ENCODE assay signal across 8 cellular contexts in the genomic region with DNA sequence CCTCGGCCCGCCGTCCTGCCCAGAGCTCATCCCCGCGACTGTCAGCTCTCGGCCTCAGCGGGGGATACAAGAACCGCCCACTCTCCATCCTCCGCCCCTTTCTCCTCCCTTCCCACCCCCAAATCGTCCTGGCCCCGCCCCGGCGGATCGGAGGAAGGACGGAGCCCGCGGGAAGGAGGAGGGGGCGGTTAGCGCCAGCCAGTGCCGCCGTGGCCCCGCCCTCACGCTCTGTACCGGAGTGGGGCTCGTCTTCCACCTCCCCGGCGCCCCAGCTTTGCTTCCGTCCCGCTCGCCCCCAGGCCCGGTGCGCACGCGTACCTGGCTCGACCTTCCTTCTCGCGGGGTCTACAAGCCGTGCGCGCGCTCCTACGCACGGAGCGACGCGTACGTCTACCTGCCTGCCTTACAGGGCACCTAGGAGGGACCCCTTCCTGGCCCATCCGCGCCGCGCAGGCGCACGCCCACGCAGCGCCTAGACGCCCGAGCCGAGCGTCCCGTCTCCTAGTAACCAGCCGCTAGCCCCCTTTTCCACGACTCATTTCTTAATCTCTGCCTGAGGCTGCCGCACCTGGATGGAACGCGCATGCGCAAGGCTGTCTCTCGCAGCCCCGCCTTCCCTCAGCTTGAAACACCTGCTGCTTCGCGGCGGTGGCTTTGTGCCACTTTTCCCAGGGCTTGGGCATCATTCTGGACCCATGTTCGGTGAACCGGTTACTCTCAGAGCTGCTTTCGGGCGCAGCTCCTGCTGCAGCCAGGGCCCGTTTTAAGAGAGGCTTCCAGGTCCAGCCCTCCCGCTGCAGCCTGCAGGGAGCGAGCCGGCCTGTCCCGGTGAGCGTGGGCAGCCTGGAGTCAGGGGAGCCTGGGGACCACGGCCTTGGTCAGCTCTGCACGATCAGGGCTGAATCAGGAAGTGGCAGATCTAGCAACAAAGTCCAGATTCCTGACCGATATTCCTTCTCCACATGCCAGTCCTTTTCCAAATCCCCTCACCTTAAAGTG. TPM values are rescaled to one million over a fixed set of nuclear protein-coding genes. Genes with fewer than 3 reads are reported as not detected.
DNase-seq lines count a peak whose midpoint lies in the region; ATAC-seq and TF ChIP-seq lines count a peak whose summit lies in the region.

A gene with protein sequence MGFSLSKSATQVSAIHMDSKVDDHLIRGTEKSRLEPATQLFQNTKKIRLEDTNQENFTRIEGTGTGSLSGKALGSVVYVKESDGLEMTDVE (plus strand): TSS at position 598 of the 999 bp plus-strand sequence. CDS start 8,852 bp downstream, outside the sequence.

- CTCF ChIA-PET in Calu3 (lab: Charles Lee): interaction anchor here (0.8 to 1.7 kb wide), 6 partner anchors 11 to 196 kb away, joined by 3 to 6 read pairs (median 4); partner anchors contain the start of genes EIF5B, LIPT1 and TSGA10

- H3K9me3 ChIP-seq in HUES6 (ENCODE audit: control insufficient read depth, insufficient read depth, low read depth, low read length) (peaks cover 4% of the 10 kb centered on the region; the same call in 1 of the 2 replicates), NT2/D1 (ENCODE audit: insufficient read depth, low read length) (no peaks in the 10 kb centered on the region), endodermal cell (ENCODE audit: control insufficient read depth, low read length) (peaks cover 17% of the 10 kb centered on the region), mesodermal cell (ENCODE audit: control insufficient read depth, low read length) (no peaks in the 10 kb centered on the region)

- H3K27ac ChIP-seq in HUES6 (ENCODE audit: low read depth, low read length): peak within 1 kb of the TSS; percentile 58; the same call in 1 of the 2 replicates
- peak within 1 kb of the TSS; percentile 66 for H3K27ac ChIP-seq in endodermal cell (ENCODE audit: low read depth, low read length)
- H3K27ac ChIP-seq in mesodermal cell (ENCODE audit: low read depth, low read length, severe bottlenecking): peak within 1 kb of the TSS; percentile 25

- DNase-seq in Calu3 (peak; percentile 98), NT2/D1 (ENCODE audit: low read depth, low spot score) (peak; percentile 91), endodermal cell (peak; percentile 98)
- DNase-seq in activated CD8-positive, alpha-beta memory T cell treated with anti-CD3 and anti-CD28 coated beads, Interleukin-2, amount 50 U/mL, for 24 hours (ENCODE audit: extremely low read depth): peak; percentile 89
- peak; percentile 89 for DNase-seq in stimulated activated CD8-positive, alpha-beta memory T cell treated with anti-CD3 and anti-CD28 coated beads, Interleukin-15, amount 100 ng/mL, for 24 hours (ENCODE audit: low read depth)

- H3K36me3 Mint-ChIP-seq in Calu3 (ENCODE audit: insufficient read depth, unreplicated experiment): peaks cover 29% of the 10 kb centered on the region
- peaks cover 12% of the 10 kb centered on the region for H3K36me3 Mint-ChIP-seq in endodermal cell (ENCODE audit: low read depth)

- H3K27me3 ChIP-seq in HUES6 (ENCODE audit: control insufficient read depth, insufficient read depth, low read length) (no peaks in the 10 kb centered on the region), NT2/D1 (ENCODE audit: insufficient read depth, insufficient read length) (peaks cover 9% of the 10 kb centered on the region), endodermal cell (ENCODE audit: control insufficient read depth, insufficient read depth, low read length, poor library complexity, severe bottlenecking) (no peaks in the 10 kb centered on the region)

- BruUV-seq in Calu3 (replicated peaks; lab: Mats Ljungman, UMichigan): no TSS peak

- H3K27me3 Mint-ChIP-seq in Calu3 (ENCODE audit: unreplicated experiment) (no peaks in the 10 kb centered on the region), endodermal cell (ENCODE audit: insufficient read depth) (peaks cover 8% of the 10 kb centered on the region)

- H3K4me1 Mint-ChIP-seq in Calu3 (ENCODE audit: low read depth, unreplicated experiment) (no peaks in the 10 kb centered on the region), endodermal cell (peaks cover 8% of the 10 kb centered on the region)

- H3K9me3 Mint-ChIP-seq in Calu3 (ENCODE audit: low read depth, unreplicated experiment) (peaks cover 14% of the 10 kb centered on the region), endodermal cell (peaks cover 23% of the 10 kb centered on the region)

- no peaks in the 10 kb centered on the region for H3K4me1 ChIP-seq in HUES6 (ENCODE audit: control insufficient read depth, insufficient read depth, low read length)
- no peaks in the 10 kb centered on the region for H3K4me1 ChIP-seq in NT2/D1 (ENCODE audit: insufficient read depth, insufficient read length)
- H3K4me1 ChIP-seq in endodermal cell (ENCODE audit: control insufficient read depth, insufficient read depth, low read length): no peaks in the 10 kb centered on the region
- H3K4me1 ChIP-seq in mesodermal cell (ENCODE audit: control insufficient read depth, insufficient read depth, low read length, poor library complexity, severe bottlenecking): peaks cover 6% of the 10 kb centered on the region

- TF ChIP-seq CTCF in Calu3 (IDR thresholded peaks at IDR 0.05; ENCODE audit: unreplicated experiment) (no peak), endodermal cell (conservative IDR thresholded peaks at IDR 0.05) (no peak)

- peak; percentile 89 for ATAC-seq in GM21515 (IDR thresholded peaks at IDR 0.05; ENCODE audit: unreplicated experiment)

- peak within 1 kb of the TSS; percentile 95 for H3K4me3 Mint-ChIP-seq in Calu3 (ENCODE audit: low read depth, unreplicated experiment)
- H3K4me3 Mint-ChIP-seq in endodermal cell: peak within 1 kb of the TSS; percentile 92

- no peaks in the 10 kb centered on the region for H3K36me3 ChIP-seq in HUES6 (ENCODE audit: control insufficient read depth, insufficient read depth, low read length)
- no peaks in the 10 kb centered on the region for H3K36me3 ChIP-seq in NT2/D1 (ENCODE audit: insufficient read depth, insufficient read length, low read length)
- no peaks in the 10 kb centered on the region for H3K36me3 ChIP-seq in endodermal cell (ENCODE audit: control insufficient read depth, insufficient read depth, low read length)
- H3K36me3 ChIP-seq in mesodermal cell (ENCODE audit: control insufficient read depth, insufficient read depth, low read length): no peaks in the 10 kb centered on the region

- 0% methylated on average over 39 to 84 of the region's 84 CpGs for WGBS in endodermal cell (ENCODE audit: insufficient coverage in 1 of 2, insufficient read length in 1 of 2), 2 experiments
- 0 to 1% methylated on average over 59 to 61 of the region's 84 CpGs for WGBS in mesodermal cell (ENCODE audit: insufficient coverage in 2 of 2), 2 experiments

- H3K9ac ChIP-seq in HUES6 (ENCODE audit: low read length) (peak within 1 kb of the TSS; percentile 58), NT2/D1 (ENCODE audit: insufficient read length, low read depth) (peak within 1 kb of the TSS; percentile 84), endodermal cell (ENCODE audit: extremely low read depth, low read length, poor library complexity, severe bottlenecking) (peak within 1 kb of the TSS; percentile 73)

- H3K27ac Mint-ChIP-seq in Calu3 (ENCODE audit: unreplicated experiment): peak within 1 kb of the TSS; percentile 97
- H3K27ac Mint-ChIP-seq in endodermal cell: peak within 1 kb of the TSS; percentile 94

- intact Hi-C loops in Calu3 (cut with micrococcal nuclease; ENCODE audit: unreplicated experiment): no loop called here

- H3K4me3 ChIP-seq in HUES6 (ENCODE audit: low read depth, low read length) (peak within 1 kb of the TSS; percentile 84), NT2/D1 (ENCODE audit: insufficient read length, low read depth) (peak within 1 kb of the TSS; percentile 74), endodermal cell (ENCODE audit: low read length) (peak within 1 kb of the TSS; percentile 92), mesodermal cell (ENCODE audit: extremely low read depth, insufficient read depth, low read length, poor library complexity, severe bottlenecking) (peak within 1 kb of the TSS; percentile 71)

RNA-seq across cellular contexts. Expression of the gene that starts here (rescaled TPM):
- total RNA-seq in Calu3 (2022): 6.9 and 7.7 TPM in 2 replicates
- 1 to 10 TPM; 3.1 to 6.5 TPM for total RNA-seq in endodermal cell
- polyA plus RNA-seq in endodermal cell (2013, experiment 1 of 2): 2.0 TPM
- polyA plus RNA-seq in endodermal cell (2013, experiment 2 of 2): 1.9 TPM
- not detected for polyA plus RNA-seq in mesodermal cell (2013, experiment 1 of 2)
- 0.30 TPM for polyA plus RNA-seq in mesodermal cell (2013, experiment 2 of 2)

Comparison
In these comparisons a context has a peak if more than half of its experiments do, and no peak if none do; other contexts are left out.
1. Peak in every context shown above with its lines: DNase-seq, ATAC-seq, H3K4me3 ChIP-seq and H3K27ac ChIP-seq.